In genomic region chr6:38671885-38672467, GRCh38 we compare ENCODE assay signal across 1 cellular context.
TF ChIP-seq lines count a peak whose summit lies in the region.

No MANE protein-coding gene starts in this region.

TF ChIP-seq in IMR-90, 13 proteins besides CTCF, POLR2A, EP300 and RAD21:
- TF ChIP-seq RCOR1 (IDR thresholded peaks at IDR 0.05; ENCODE audit: insufficient replicate concordance, low read length), result no peak
- TF ChIP-seq SMC3 (IDR thresholded peaks at IDR 0.05; ENCODE audit: low read depth, low read length), result peak; percentile 53
